ENCODE assay signal across 26 cellular contexts in the genomic region with DNA sequence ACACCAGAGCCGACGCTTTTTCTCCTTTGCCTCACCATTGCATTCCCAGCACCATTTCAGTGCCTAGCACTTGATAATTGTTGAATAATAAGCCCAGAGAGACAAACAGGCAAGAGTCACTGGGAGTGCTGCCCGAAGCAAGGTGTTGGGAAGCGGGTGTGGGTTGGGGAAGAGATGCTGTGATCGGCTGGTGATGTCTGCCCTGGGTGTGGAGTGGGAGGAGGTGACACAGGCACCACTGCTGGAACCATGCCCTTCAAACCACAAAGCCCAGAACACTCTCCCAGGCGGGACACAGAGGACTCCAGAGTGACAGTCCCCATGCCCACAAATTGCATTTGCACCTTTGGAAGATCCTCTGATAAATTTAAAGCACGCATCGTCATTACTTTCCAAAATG.
"Had no signal": no experiment of that assay in that cellular context is flagged by ENCODE, and none has a peak within 500 bp of the region (broad histone marks: within the 10 kb centered on the region; RNA-seq: fewer than 3 reads in every experiment).

No MANE protein-coding gene starts in this region.

- H3K36me3 ChIP-seq: adrenal gland had no signal

- H3K9me3 ChIP-seq: adrenal gland had no signal

- H3K27me3 Mint-ChIP-seq: activated CD4-positive, alpha-beta memory T cell treated with anti-CD3 and anti-CD28 coated beads for 36 hours; activated CD4-positive, alpha-beta T cell treated with anti-CD3 and anti-CD28 coated beads, Interleukin-2, amount 10 ng/mL, durations not matched to agents 7 days and 5 days; T-cell had no signal

- FAIRE-seq: TTC549 had no signal

- H3K4me1 Mint-ChIP-seq: activated naive CD4-positive, alpha-beta T cell treated with anti-CD3 and anti-CD28 coated beads, Interleukin-2, amount 10 ng/mL, durations not matched to agents 7 days and 5 days; T-cell had no signal

- H3K27me3 ChIP-seq: adrenal gland had no signal

- H3K4me3 ChIP-seq: adrenal gland, SK-N-MC had no signal

- H3K4me1 ChIP-seq: adrenal gland had no signal

- H3K36me3 Mint-ChIP-seq: activated naive CD4-positive, alpha-beta T cell treated with anti-CD3 and anti-CD28 coated beads, Interleukin-2, amount 10 ng/mL, durations not matched to agents 7 days and 5 days; T-cell had no signal

- ATAC-seq: activated T-cell treated with anti-CD3 and anti-CD28 coated beads, Interleukin-2, amount 50 U/mL, for 72 hours; T-cell had no signal

- H3K4me3 Mint-ChIP-seq: activated CD4-positive, alpha-beta memory T cell treated with anti-CD3 and anti-CD28 coated beads for 36 hours; activated CD4-positive, alpha-beta T cell treated with anti-CD3 and anti-CD28 coated beads, Interleukin-2, amount 10 ng/mL, durations not matched to agents 7 days and 5 days; activated naive CD4-positive, alpha-beta T cell treated with anti-CD3 and anti-CD28 coated beads, Interleukin-2, amount 10 ng/mL, durations not matched to agents 7 days and 5 days; activated naive CD8-positive, alpha-beta T cell treated with anti-CD3 and anti-CD28 coated beads, Interleukin-2, amount 10 ng/mL, durations not matched to agents 7 days and 5 days; activated T-cell treated with anti-CD3 and anti-CD28 coated beads, Interleukin-2, amount 50 U/mL, for 72 hours; T-cell had no signal

- DNase-seq: activated CD4-positive, alpha-beta memory T cell treated with anti-CD3 and anti-CD28 coated beads for 36 hours; activated CD4-positive, alpha-beta T cell treated with anti-CD3 and anti-CD28 coated beads, Interleukin-2, amount 10 ng/mL, durations not matched to agents 7 days and 5 days; activated CD4-positive, CD25-positive, alpha-beta regulatory T cell; activated CD8-positive, alpha-beta memory T cell treated with anti-CD3 and anti-CD28 coated beads for 24 hours; activated gamma-delta T cell treated with Interleukin-2 at 50 U/mL for 16 hours; activated naive CD4-positive, alpha-beta T cell treated with anti-CD3 and anti-CD28 coated beads, Interleukin-2, amount 10 ng/mL, durations not matched to agents 7 days and 5 days; activated naive CD8-positive, alpha-beta T cell treated with anti-CD3 and anti-CD28 coated beads, Interleukin-2, amount 10 ng/mL, durations not matched to agents 7 days and 5 days; activated T-cell treated with anti-CD3 and anti-CD28 coated beads, Interleukin-2, amount 50 U/mL, for 72 hours; adrenal gland; anterior cingulate cortex; cerebellar nuclear complex; Kasumi-1; NCI-H1092; NCI-H1417; NCI-H1930; NCI-H2107; NCI-H345; NCI-H510A; NCI-H526 treated with DMSO at 0.1 percent for 48 hours; NCI-H82; T-cell; T-helper 2 cell; T1000 had no signal

- H3K27ac Mint-ChIP-seq: activated CD4-positive, alpha-beta memory T cell treated with anti-CD3 and anti-CD28 coated beads for 36 hours; activated CD4-positive, alpha-beta T cell treated with anti-CD3 and anti-CD28 coated beads, Interleukin-2, amount 10 ng/mL, durations not matched to agents 7 days and 5 days; activated naive CD4-positive, alpha-beta T cell treated with anti-CD3 and anti-CD28 coated beads, Interleukin-2, amount 10 ng/mL, durations not matched to agents 7 days and 5 days; activated naive CD8-positive, alpha-beta T cell treated with anti-CD3 and anti-CD28 coated beads, Interleukin-2, amount 10 ng/mL, durations not matched to agents 7 days and 5 days; activated T-cell treated with anti-CD3 and anti-CD28 coated beads, Interleukin-2, amount 50 U/mL, for 72 hours; activated T-helper 2 cell treated with anti-CD3 and anti-CD28 coated beads, Interferon-gamma antibody, Interleukin-2, Interleukin-4, amounts not matched to agents 10 μg/mL and 5 μg/mL and 100 μg/mL, durations not matched to agents 14 hours and 24 hours and 36 hours; T-cell had no signal

- H3K27ac ChIP-seq: adrenal gland, SK-N-MC had no signal
